Comparison of ENCODE assay signal across 9 cellular contexts in the genomic region with DNA sequence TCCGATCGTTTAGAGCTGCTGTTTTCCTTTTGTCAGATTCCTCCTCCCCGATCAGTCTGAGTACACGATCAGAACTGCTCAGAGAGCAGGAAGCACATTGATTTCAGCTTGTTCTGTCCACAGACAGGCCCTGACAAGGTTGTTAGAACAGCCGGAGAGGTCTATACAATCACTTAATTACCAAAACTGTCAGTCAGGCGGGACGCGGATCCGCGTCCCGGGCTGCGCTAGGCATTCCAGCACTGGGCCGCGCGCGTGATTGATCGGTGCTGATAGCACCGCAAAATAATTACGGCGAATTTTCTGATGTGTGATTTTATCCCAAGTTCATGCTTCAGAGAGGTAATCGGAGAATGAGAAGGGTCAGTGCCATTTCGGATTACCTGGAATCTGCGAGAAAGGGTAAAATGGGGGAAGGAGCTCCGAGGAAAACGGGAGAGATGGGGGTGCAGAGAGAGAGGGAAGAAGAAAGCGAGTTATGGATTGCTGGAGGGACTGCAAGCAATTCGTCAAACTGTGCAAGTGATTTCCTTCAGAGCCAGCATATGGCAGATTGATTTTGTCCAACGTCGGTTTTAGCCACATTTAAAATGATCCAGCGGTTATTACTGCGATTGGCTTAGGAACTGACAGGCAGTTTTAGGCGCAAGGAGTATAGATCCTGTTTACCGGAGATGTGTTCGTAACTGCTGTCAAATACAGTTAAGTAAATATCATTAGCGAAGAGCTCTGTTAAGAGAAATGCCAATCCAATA. TPM values are rescaled to one million over a fixed set of nuclear protein-coding genes. Genes with fewer than 3 reads are reported as not detected.
DNase-seq lines count a peak whose midpoint lies in the region; ATAC-seq, FAIRE-seq and TF ChIP-seq lines count a peak whose summit lies in the region.
"Had no signal": no experiment of that assay in that cellular context is flagged by ENCODE, and none has a peak within 500 bp of the region (broad histone marks: within the 10 kb centered on the region; RNA-seq: fewer than 3 reads in every experiment).

No MANE protein-coding gene starts in this region.

- 2 to 4% methylated on average over 24 to 33 of the region's 35 CpGs for WGBS in gastroesophageal sphincter (ENCODE audit: low coverage in 1 of 2), 2 donors

- H3K27me3 Mint-ChIP-seq in WTC11 (ENCODE audit: low read depth), result peaks cover 100% of the 10 kb centered on the region

- CTCF ChIA-PET in WTC11 (lab: Charles Lee), result interaction anchor here (0.6 to 10.7 kb wide), 12 partner anchors 7 to 439 kb away, joined by 3 to 220 read pairs (median 5); no protein-coding TSS in a partner anchor

- H3K27ac Mint-ChIP-seq in WTC11, result no peak overlapping the region

- peak overlapping the region; percentile 73 for H3K4me3 Mint-ChIP-seq in WTC11

- no peak for TF ChIP-seq POLR2A in GM12891 (IDR thresholded peaks at IDR 0.05; ENCODE audit: low read depth, low read length)
- no peak for TF ChIP-seq POLR2A in gastroesophageal sphincter (IDR thresholded peaks at IDR 0.05)

- no peak for DNase-seq in GM12891 (ENCODE audit: insufficient read length, low spot score)
- DNase-seq in WTC11 (ENCODE audit: low spot score), result no peak
- no peak for DNase-seq in fibroblast of villous mesenchyme (ENCODE audit: low read depth)
- DNase-seq in posterior vena cava (ENCODE audit: low spot score), result peak; percentile 68
- DNase-seq in OCI-M2 (lab: John Stamatoyannopoulos, UW; ENCODE audit: unreplicated experiment), result no peak
- no peak for DNase-seq in NOMO-1 treated with DMSO at 0.1 percent for 48 hours (lab: John Stamatoyannopoulos, UW; ENCODE audit: unreplicated experiment)

- POLR2A ChIA-PET in WTC11 (lab: Charles Lee), result no interaction called here

- H3K4me3 ChIP-seq in fibroblast of villous mesenchyme (ENCODE audit: low read depth, low read length) (peak overlapping the region; percentile 12), gastroesophageal sphincter (peak overlapping the region in 1 of 2 donors; percentile 39)

- intact Hi-C loops in posterior vena cava (cut with DNase I), result no loop called here

- peaks cover 100% of the 10 kb centered on the region for H3K27me3 ChIP-seq in gastroesophageal sphincter

- H3K4me1 Mint-ChIP-seq in WTC11, result peaks cover 70% of the 10 kb centered on the region

- H3K27ac ChIP-seq in gastroesophageal sphincter, result no peak overlapping the region

- FAIRE-seq in GM12891 (lab: Jason Lieb, UNC), result peak; percentile 23
- FAIRE-seq: RCC 7860 had no signal

- H3K9me3 Mint-ChIP-seq in WTC11, result no peaks in the 10 kb centered on the region

- H3K36me3 Mint-ChIP-seq in WTC11, result no peaks in the 10 kb centered on the region

- H3K4me1 ChIP-seq in gastroesophageal sphincter, result peaks cover 0 to 65% (median 23%) of the 10 kb centered on the region in 3 donors

- ATAC-seq in WTC11 (no peak), gastroesophageal sphincter (no peak), GM19023 (IDR thresholded peaks at IDR 0.05; ENCODE audit: unreplicated experiment) (no peak)

- H3K9me3 ChIP-seq in gastroesophageal sphincter, result peaks cover 0 to 14% (median 0%) of the 10 kb centered on the region in 3 donors

- no peaks in the 10 kb centered on the region for H3K36me3 ChIP-seq in gastroesophageal sphincter

- TF ChIP-seq EP300 in gastroesophageal sphincter (IDR thresholded peaks at IDR 0.05), result no peak

- TF ChIP-seq CTCF in WTC11 (IDR thresholded peaks at IDR 0.05), result no peak
- TF ChIP-seq CTCF in fibroblast of villous mesenchyme (IDR thresholded peaks at IDR 0.05; ENCODE audit: insufficient read depth, low read depth, low read length), result no peak
- TF ChIP-seq CTCF in gastroesophageal sphincter (IDR thresholded peaks at IDR 0.05), result no peak

TF ChIP-seq in GM12891, 5 proteins besides CTCF, POLR2A, EP300 and RAD21:
- TF ChIP-seq PAX5 (IDR thresholded peaks at IDR 0.05; ENCODE audit: insufficient read depth, low read length, severe bottlenecking) (no peak), TAF1 (IDR thresholded peaks at IDR 0.05; ENCODE audit: low read depth, low read length) (no peak), POU2F2 (IDR thresholded peaks at IDR 0.05; ENCODE audit: low read depth, low read length) (no peak), SPI1 (IDR thresholded peaks at IDR 0.05; ENCODE audit: low read depth, low read length) (no peak), POLR2AphosphoS5 (IDR thresholded peaks at IDR 0.05; ENCODE audit: low read depth, low read length) (no peak)

TF ChIP-seq in WTC11, 78 proteins besides CTCF, POLR2A, EP300 and RAD21:
- TF ChIP-seq TEAD4 (CRISPR knock-in tag; IDR thresholded peaks at IDR 0.05) (no peak), MYBL2 (CRISPR knock-in tag; IDR thresholded peaks at IDR 0.05) (no peak), ZNF263 (CRISPR knock-in tag; IDR thresholded peaks at IDR 0.05; ENCODE audit: low read depth) (no peak), FOXK1 (CRISPR knock-in tag; IDR thresholded peaks at IDR 0.05) (no peak)

RNA-seq across cellular contexts. Expression of a gene that starts 9.0 kb away (rescaled TPM):
- not detected for polyA plus RNA-seq in GM12891 (2012; ENCODE audit: low read depth, missing spikeins)
- total RNA-seq in WTC11 (2021), result not detected in 3 replicates
- not detected in 2 replicates for total RNA-seq in fibroblast of villous mesenchyme
- total RNA-seq in posterior vena cava, result not detected
- not detected for total RNA-seq in gastroesophageal sphincter
